Comparison of ENCODE assay signal across 1 cellular context in genomic region chr4:185534850-185535761, GRCh38.
A peak's percentile ranks its signal among the peaks of the same experiment; 100 is the strongest.
TF ChIP-seq lines count a peak whose summit lies in the region.

Gene PDLIM3, minus strand, starts transcription at chr4:185535507. Its CDS starts 73 bp downstream, at chr4:185535434.

TF ChIP-seq in HEK293, 187 proteins besides CTCF, POLR2A, EP300 and RAD21 (continued from another document):
- TF ChIP-seq, protein P1, sequence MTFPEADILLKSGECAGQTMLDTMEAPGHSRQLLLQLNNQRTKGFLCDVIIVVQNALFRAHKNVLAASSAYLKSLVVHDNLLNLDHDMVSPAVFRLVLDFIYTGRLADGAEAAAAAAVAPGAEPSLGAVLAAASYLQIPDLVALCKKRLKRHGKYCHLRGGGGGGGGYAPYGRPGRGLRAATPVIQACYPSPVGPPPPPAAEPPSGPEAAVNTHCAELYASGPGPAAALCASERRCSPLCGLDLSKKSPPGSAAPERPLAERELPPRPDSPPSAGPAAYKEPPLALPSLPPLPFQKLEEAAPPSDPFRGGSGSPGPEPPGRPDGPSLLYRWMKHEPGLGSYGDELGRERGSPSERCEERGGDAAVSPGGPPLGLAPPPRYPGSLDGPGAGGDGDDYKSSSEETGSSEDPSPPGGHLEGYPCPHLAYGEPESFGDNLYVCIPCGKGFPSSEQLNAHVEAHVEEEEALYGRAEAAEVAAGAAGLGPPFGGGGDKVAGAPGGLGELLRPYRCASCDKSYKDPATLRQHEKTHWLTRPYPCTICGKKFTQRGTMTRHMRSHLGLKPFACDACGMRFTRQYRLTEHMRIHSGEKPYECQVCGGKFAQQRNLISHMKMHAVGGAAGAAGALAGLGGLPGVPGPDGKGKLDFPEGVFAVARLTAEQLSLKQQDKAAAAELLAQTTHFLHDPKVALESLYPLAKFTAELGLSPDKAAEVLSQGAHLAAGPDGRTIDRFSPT (tag by site-specific recombination; IDR thresholded peaks at IDR 0.05), result peak; percentile 69
- TF ChIP-seq ZSCAN5A (tag by site-specific recombination; IDR thresholded peaks at IDR 0.05) (0 out of 2 replicates have a peak, but pooled peaks have one; percentile 32), ZNF324 (tag by site-specific recombination; IDR thresholded peaks at IDR 0.05) (no peak), RBAK (tag by site-specific recombination; IDR thresholded peaks at IDR 0.05) (no peak), ZEB2 (tag by site-specific recombination; IDR thresholded peaks at IDR 0.05) (0 out of 2 replicates have a peak, but pooled peaks have one; percentile 41), YY1 (tag by site-specific recombination; IDR thresholded peaks at IDR 0.05) (no peak; the same call in 1 of the 2 replicates), ZNF580 (tag by site-specific recombination; IDR thresholded peaks at IDR 0.05) (no peak), GLIS1 (tag by site-specific recombination; IDR thresholded peaks at IDR 0.05) (peak; percentile 45; the same call in 1 of the 2 replicates), KLF7 (tag by site-specific recombination; IDR thresholded peaks at IDR 0.05; ENCODE audit: borderline replicate concordance) (no peak), ZNF777 (tag by site-specific recombination; IDR thresholded peaks at IDR 0.05; ENCODE audit: borderline replicate concordance) (peak; percentile 60; the same call in 1 of the 2 replicates), GLI2 (tag by site-specific recombination; IDR thresholded peaks at IDR 0.05; ENCODE audit: borderline replicate concordance, low read depth) (no peak), ZNF341 (tag by site-specific recombination; IDR thresholded peaks at IDR 0.05; ENCODE audit: low read depth) (peak; percentile 38; the same call in 1 of the 2 replicates), SP2 (tag by site-specific recombination; IDR thresholded peaks at IDR 0.05) (peak; percentile 57), ZNF404 (tag by site-specific recombination; IDR thresholded peaks at IDR 0.05) (no peak), ZBTB11 (tag by site-specific recombination; conservative IDR thresholded peaks at IDR 0.05; ENCODE audit: low read depth) (peak; percentile 48; the same call in 1 of the 2 replicates), ZBTB10 (tag by site-specific recombination; IDR thresholded peaks at IDR 0.05) (no peak), ZNF174 (tag by site-specific recombination; IDR thresholded peaks at IDR 0.05) (0 out of 2 replicates have a peak, but pooled peaks have one; percentile 35), SP3 (tag by site-specific recombination; IDR thresholded peaks at IDR 0.05) (0 out of 2 replicates have a peak, but pooled peaks have one; percentile 50), ZBTB48 (tag by site-specific recombination; IDR thresholded peaks at IDR 0.05) (0 out of 2 replicates have a peak, but pooled peaks have one; percentile 18), ZNF596 (tag by site-specific recombination; IDR thresholded peaks at IDR 0.05) (no peak), ZNF629 (tag by site-specific recombination; IDR thresholded peaks at IDR 0.05) (peak; percentile 35; the same call in 1 of the 2 replicates), OSR2 (tag by site-specific recombination; IDR thresholded peaks at IDR 0.05) (no peak), REPIN1 (tag by site-specific recombination; IDR thresholded peaks at IDR 0.05; ENCODE audit: low read depth) (no peak), HOXA7 (CRISPR knock-in tag; IDR thresholded peaks at IDR 0.05; ENCODE audit: borderline replicate concordance) (no peak)
- TF ChIP-seq, protein P2, sequence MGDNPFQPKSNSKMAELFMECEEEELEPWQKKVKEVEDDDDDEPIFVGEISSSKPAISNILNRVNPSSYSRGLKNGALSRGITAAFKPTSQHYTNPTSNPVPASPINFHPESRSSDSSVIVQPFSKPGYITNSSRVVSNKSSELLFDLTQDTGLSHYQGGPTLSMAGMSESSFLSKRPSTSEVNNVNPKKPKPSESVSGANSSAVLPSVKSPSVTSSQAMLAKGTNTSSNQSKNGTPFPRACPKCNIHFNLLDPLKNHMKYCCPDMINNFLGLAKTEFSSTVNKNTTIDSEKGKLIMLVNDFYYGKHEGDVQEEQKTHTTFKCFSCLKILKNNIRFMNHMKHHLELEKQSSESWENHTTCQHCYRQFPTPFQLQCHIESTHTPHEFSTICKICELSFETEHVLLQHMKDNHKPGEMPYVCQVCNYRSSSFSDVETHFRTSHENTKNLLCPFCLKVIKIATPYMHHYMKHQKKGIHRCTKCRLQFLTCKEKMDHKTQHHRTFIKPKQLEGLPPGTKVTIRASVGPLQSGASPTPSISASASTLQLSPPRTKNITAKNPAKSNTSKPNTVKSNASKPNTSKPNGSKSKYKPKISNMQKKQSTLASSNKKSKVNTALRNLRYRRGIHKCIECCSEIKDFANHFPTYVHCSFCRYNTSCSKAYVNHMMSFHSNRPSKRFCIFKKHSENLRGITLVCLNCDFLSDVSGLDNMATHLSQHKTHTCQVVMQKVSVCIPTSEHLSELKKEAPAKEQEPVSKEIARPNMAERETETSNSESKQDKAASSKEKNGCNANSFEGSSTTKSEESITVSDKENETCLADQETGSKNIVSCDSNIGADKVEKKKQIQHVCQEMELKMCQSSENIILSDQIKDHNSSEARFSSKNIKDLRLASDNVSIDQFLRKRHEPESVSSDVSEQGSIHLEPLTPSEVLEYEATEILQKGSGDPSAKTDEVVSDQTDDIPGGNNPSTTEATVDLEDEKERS (tag by site-specific recombination; IDR thresholded peaks at IDR 0.05), result no peak
TF ChIP-seq in HEK293: peak in this region for 32.
